ENCODE assay signal across 11 cellular contexts in genomic region chr10:124717358-124717757, GRCh38. TPM values are rescaled to one million over a fixed set of nuclear protein-coding genes. Genes with fewer than 3 reads are reported as not detected.
DNase-seq lines count a peak whose midpoint lies in the region; TF ChIP-seq lines count a peak whose summit lies in the region.
"Had no signal": no experiment of that assay in that cellular context is flagged by ENCODE, and none has a peak within 500 bp of the region (broad histone marks: within the 10 kb centered on the region; RNA-seq: fewer than 3 reads in every experiment).

No MANE protein-coding gene starts in this region.

- intact Hi-C loops in dorsolateral prefrontal cortex (cut with DNase I) (no loop called here), spleen (cut with DNase I; ENCODE audit: low total_unique reads) (loop anchor here (10.0 kb wide), 1 partner anchor 53 kb away; no protein-coding TSS in a partner anchor)

- no peaks in the 10 kb centered on the region for H3K9me3 Mint-ChIP-seq in CD8-positive, alpha-beta memory T cell

- no peak for TF ChIP-seq POLR2A in spleen (IDR thresholded peaks at IDR 0.05)

- no peaks in the 10 kb centered on the region for H3K27me3 Mint-ChIP-seq in CD8-positive, alpha-beta memory T cell

- peaks cover 0 to 14% (median 0%) of the 10 kb centered on the region in 3 donors for H3K36me3 Mint-ChIP-seq in CD8-positive, alpha-beta memory T cell

- H3K4me1 Mint-ChIP-seq in CD8-positive, alpha-beta memory T cell = peaks cover 91 to 99% (median 97%) of the 10 kb centered on the region in 3 donors

- no peaks in the 10 kb centered on the region for H3K36me3 ChIP-seq in CD8-positive, alpha-beta memory T cell (ENCODE audit: insufficient read depth, low read length)
- H3K36me3 ChIP-seq in OCI-LY3 (replicated peaks; ENCODE audit: low read depth, low read length) = peaks cover 16% of the 10 kb centered on the region
- H3K36me3 ChIP-seq in spleen = peaks cover 0 to 7% (median 0%) of the 10 kb centered on the region in 6 donors
- H3K36me3 ChIP-seq: breast epithelium had no signal

- H4K20me1 ChIP-seq in OCI-LY3 (ENCODE audit: insufficient read depth, low read length) = peaks cover 12% of the 10 kb centered on the region

- DNase-seq in CD8-positive, alpha-beta memory T cell = no peak
- DNase-seq in dorsolateral prefrontal cortex (no peak), spleen (peak; percentile 71), activated gamma-delta T cell (lab: John Stamatoyannopoulos, UW) (no peak), UCSD-AML1 (lab: John Stamatoyannopoulos, UW; ENCODE audit: unreplicated experiment) (no peak), cerebellum (ENCODE audit: low spot score) (no peak)
- DNase-seq: activated CD8-positive, alpha-beta memory T cell treated with anti-CD3 and anti-CD28 coated beads, Interleukin-2, amount 50 U/mL, for 48 hours; MM.1S; NCI-H345 had no signal

- TF ChIP-seq CTCF in OCI-LY3 (IDR thresholded peaks at IDR 0.05; ENCODE audit: low read depth, low read length) (no peak), dorsolateral prefrontal cortex (IDR thresholded peaks at IDR 0.05 in 54 of 56, conservative IDR thresholded peaks at IDR 0.05 in 2 of 56; ENCODE audit: low read depth in 1 of 56, partially characterized antibody in 56 of 56) (no peak), spleen (IDR thresholded peaks at IDR 0.05 in 8 of 11, conservative IDR thresholded peaks at IDR 0.05 in 3 of 11) (no peak)

- H3K4me2 ChIP-seq in OCI-LY3 (ENCODE audit: low read length) = peak overlapping the region; percentile 88

- peak overlapping the region; percentile 88 to 99 (median 98) for H3K27ac Mint-ChIP-seq in CD8-positive, alpha-beta memory T cell

- 80 to 96% (median 87%) methylated on average over 5 of the region's 5 CpGs for WGBS in spleen, 5 donors

- no peak overlapping the region for H2AFZ ChIP-seq in OCI-LY3 (ENCODE audit: low read depth, low read length)

- peak overlapping the region; percentile 77 for H3K27ac ChIP-seq in CD8-positive, alpha-beta memory T cell (ENCODE audit: low read depth, low read length)
- H3K27ac ChIP-seq in OCI-LY3 (ENCODE audit: low read length) (peak overlapping the region; percentile 97), dorsolateral prefrontal cortex (peak overlapping the region; percentile 76 to 100 (median 98)), spleen (peak overlapping the region; percentile 35 to 95 (median 92))

- peaks cover 78% of the 10 kb centered on the region for H3K79me2 ChIP-seq in OCI-LY3 (ENCODE audit: low read length)

- no peaks in the 10 kb centered on the region for H3K27me3 ChIP-seq in CD8-positive, alpha-beta memory T cell (ENCODE audit: insufficient read depth, low read length, poor library complexity, severe bottlenecking)
- no peaks in the 10 kb centered on the region for H3K27me3 ChIP-seq in OCI-LY3 (ENCODE audit: low read depth, low read length)
- H3K27me3 ChIP-seq in dorsolateral prefrontal cortex = no peaks in the 10 kb centered on the region
- no peaks in the 10 kb centered on the region for H3K27me3 ChIP-seq in spleen (replicated peaks in 1 of 7)
- H3K27me3 ChIP-seq: breast epithelium had no signal

- CTCF ChIA-PET in CD8-positive, alpha-beta memory T cell (lab: Charles Lee) = interaction anchor here (0.7 to 23.7 kb wide), 15 partner anchors 14 to 182 kb away, joined by 3 to 397 read pairs (median 23); no protein-coding TSS in a partner anchor

- H3K9ac ChIP-seq in OCI-LY3 (ENCODE audit: low read length) = peak overlapping the region; percentile 67; the same call in 1 of the 2 replicates

- H3K4me1 ChIP-seq in CD8-positive, alpha-beta memory T cell (ENCODE audit: insufficient read depth, low read length) = peaks cover 99% of the 10 kb centered on the region
- peaks cover 68% of the 10 kb centered on the region for H3K4me1 ChIP-seq in OCI-LY3 (ENCODE audit: low read length)
- peaks cover 85 to 100% (median 97%) of the 10 kb centered on the region in 6 donors for H3K4me1 ChIP-seq in spleen

- H3K4me3 ChIP-seq in CD8-positive, alpha-beta memory T cell (ENCODE audit: low read length) = peak overlapping the region; percentile 42
- H3K4me3 ChIP-seq in OCI-LY3 (ENCODE audit: low read length) (peak overlapping the region; percentile 66), dorsolateral prefrontal cortex (no peak overlapping the region), spleen (peak overlapping the region in 1 of 8 donors; percentile 59)
- H3K4me3 ChIP-seq: breast epithelium had no signal

- peak overlapping the region in 5 of 7 donors; percentile 67 to 85 (median 82) for H3K4me3 Mint-ChIP-seq in CD8-positive, alpha-beta memory T cell

- H3K9me3 ChIP-seq in CD8-positive, alpha-beta memory T cell (ENCODE audit: low read length) = no peaks in the 10 kb centered on the region
- H3K9me3 ChIP-seq in OCI-LY3 (ENCODE audit: insufficient read depth, low read length) = no peaks in the 10 kb centered on the region
- H3K9me3 ChIP-seq in spleen = no peaks in the 10 kb centered on the region
- H3K9me3 ChIP-seq: breast epithelium had no signal

- POLR2A ChIA-PET in CD8-positive, alpha-beta memory T cell (lab: Charles Lee) = interaction anchor here (1.1 to 3.9 kb wide), 12 partner anchors 9 to 98 kb away, joined by 3 to 35 read pairs (median 16); no protein-coding TSS in a partner anchor

RNA-seq across cellular contexts. Expression of gene FAM53B, which starts 26.8 kb away (rescaled TPM):
- total RNA-seq in CD8-positive, alpha-beta memory T cell = 10 to 100 TPM; 28.8 to 29.2 TPM
- 41.6 TPM for polyA plus RNA-seq in CD8-positive, alpha-beta memory T cell
- total RNA-seq in dorsolateral prefrontal cortex = 100 to 1,000 TPM in 2 of 120 experiments, 10 to 100 TPM in 118; 30.6 to 142 (median 58.2) TPM
- total RNA-seq in spleen = 10 to 100 TPM; 43.8 to 94.0 (median 68.9) TPM
- 10 to 100 TPM; 13.3 to 35.2 (median 20.0) TPM for polyA plus RNA-seq in spleen
- 35.2 TPM for total RNA-seq in cerebellum

Comparison
In these comparisons a context has a peak if more than half of its experiments do, and no peak if none do; other contexts are left out.
1. H3K4me3 ChIP-seq: peak in CD8-positive, alpha-beta memory T cell (single experiment) and OCI-LY3 (single experiment); none in dorsolateral prefrontal cortex (0 of 59).
2. Peak in every context shown above with its lines, with median percentiles within 50 percentile points of each other: H3K27ac ChIP-seq.